Comparison of ENCODE assay signal across 12 cellular contexts in the genomic region with DNA sequence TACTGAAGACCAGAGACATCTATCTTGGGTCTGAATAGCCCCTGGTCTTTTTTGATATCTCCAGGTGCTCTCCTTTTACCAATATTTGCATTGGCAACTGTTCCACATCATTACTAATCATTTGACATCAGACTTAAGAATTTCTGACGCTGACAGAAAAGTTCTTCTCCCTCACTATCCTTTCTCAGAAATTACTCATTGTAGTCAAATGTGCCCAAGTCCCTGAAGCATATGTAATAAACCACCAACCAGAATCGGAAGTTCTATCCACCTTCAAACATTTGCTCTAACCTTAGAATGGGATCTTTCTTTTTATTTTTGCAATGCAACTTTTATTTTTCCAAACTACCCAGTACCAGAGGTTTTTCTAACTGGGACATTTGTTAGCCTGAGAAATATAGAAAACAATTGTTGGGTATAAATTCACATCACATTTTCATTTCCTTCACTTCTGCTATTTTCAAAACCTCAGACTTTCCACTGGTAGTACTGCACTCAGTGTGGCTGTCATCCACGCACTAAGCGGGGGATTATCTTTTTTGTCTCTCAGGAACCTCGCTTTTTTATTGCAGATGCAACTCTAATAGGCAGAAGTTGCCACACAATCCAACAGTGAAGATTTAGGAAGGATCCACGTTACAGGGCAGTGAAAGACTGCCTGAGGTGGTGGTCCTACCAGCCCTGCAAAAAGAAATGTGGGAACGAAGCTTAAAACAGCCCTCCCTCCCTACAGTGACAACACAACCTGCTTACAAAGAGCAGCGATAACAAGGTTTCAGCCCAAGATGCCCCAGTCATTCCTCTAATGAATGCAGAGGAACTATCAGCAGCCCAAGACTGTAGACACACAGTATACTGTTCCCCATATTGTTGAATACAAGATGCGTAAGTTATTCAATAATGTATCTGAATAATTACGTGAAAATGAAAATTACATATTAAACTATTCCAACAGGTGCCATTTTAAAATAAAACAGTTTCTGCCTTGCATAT.
DNase-seq lines count a peak whose midpoint lies in the region; ATAC-seq, FAIRE-seq and TF ChIP-seq lines count a peak whose summit lies in the region.
"Had no signal": no experiment of that assay in that cellular context is flagged by ENCODE, and none has a peak within 500 bp of the region (broad histone marks: within the 10 kb centered on the region; RNA-seq: fewer than 3 reads in every experiment).

No MANE protein-coding gene starts in this region.

- intact Hi-C loops in GM12878 (cut with micrococcal nuclease; ENCODE audit: unreplicated experiment) = loop anchor here (1.0 to 5.0 kb wide), 6 partner anchors 12 to 114 kb away; no protein-coding TSS in a partner anchor
- intact Hi-C loops in A673 (cut with micrococcal nuclease; ENCODE audit: unreplicated experiment) = no loop called here
- intact Hi-C loops in right cardiac atrium (cut with DNase I) = no loop called here
- intact Hi-C loops in dorsolateral prefrontal cortex (cut with DNase I) = no loop called here

- no peak for TF ChIP-seq POLR2A in GM12878 (IDR thresholded peaks at IDR 0.05; ENCODE audit: low read depth, low read length)

- H3K9ac ChIP-seq in GM12878 (ENCODE audit: control insufficient read depth, insufficient read depth, low read length) = peak overlapping the region; percentile 16; the same call in 1 of the 2 replicates

- RAD21 ChIA-PET in GM12878 (lab: Charles Lee; ENCODE audit: unreplicated experiment) = interaction anchor here (0.7 to 4.4 kb wide), 15 partner anchors 11 to 151 kb away, joined by 3 to 41 read pairs (median 5); no protein-coding TSS in a partner anchor

- peak overlapping the region; percentile 74 for H2AFZ ChIP-seq in GM12878 (ENCODE audit: control insufficient read depth, low read depth, low read length)

- H3K4me1 ChIP-seq in GM12878 (ENCODE audit: control insufficient read depth, insufficient read depth, low read length) (peaks cover 14% of the 10 kb centered on the region), A673 (ENCODE audit: insufficient read depth, low read length, poor library complexity, severe bottlenecking) (no peaks in the 10 kb centered on the region), right cardiac atrium (ENCODE audit: control insufficient read depth, insufficient read depth, low read length) (no peaks in the 10 kb centered on the region)

- H4K20me1 ChIP-seq in GM12878 (ENCODE audit: control insufficient read depth, insufficient read depth) = no peaks in the 10 kb centered on the region

- H3K4me3 ChIP-seq in GM12878 (0 out of 2 replicates have a peak overlapping the region, but pooled peaks have one; percentile 15), A673 (ENCODE audit: low read depth, low read length, poor library complexity, severe bottlenecking) (no peak overlapping the region), right cardiac atrium (ENCODE audit: low read length) (no peak overlapping the region), dorsolateral prefrontal cortex (no peak overlapping the region)

- H3K79me2 ChIP-seq in GM12878 (ENCODE audit: control insufficient read depth, insufficient read depth, low read length) = no peaks in the 10 kb centered on the region; the same call in 1 of the 2 replicates

- peak; percentile 70 to 74; a peak in 3 of 4 replicates for TF ChIP-seq EP300 in GM12878 (IDR thresholded peaks at IDR 0.05; ENCODE audit: borderline replicate concordance in 1 of 2, control insufficient read depth in 1 of 2, low read depth in 2 of 2, low read length in 2 of 2)

- DNase-seq in GM12878 (ENCODE audit: low read depth, low spot score) (no peak), A673 (ENCODE audit: low spot score) (no peak), mesenteric fat pad (ENCODE audit: low spot score) (no peak), right cardiac atrium (no peak), dorsolateral prefrontal cortex (no peak)
- DNase-seq: activated CD8-positive, alpha-beta memory T cell treated with anti-CD3 and anti-CD28 coated beads, Interleukin-2, amount 50 U/mL, for 48 hours; DMS 273 treated with DMSO at 0.1 percent for 48 hours; NCI-H187 treated with DMSO at 0.1 percent for 48 hours had no signal

- peak overlapping the region; percentile 84 for H3K4me2 ChIP-seq in GM12878 (ENCODE audit: control insufficient read depth, insufficient read depth)

- CTCF ChIA-PET in GM12878 (lab: Yijun Ruan, JAX) = interaction anchor here (0.7 to 2.8 kb wide), 8 partner anchors 11 to 220 kb away, joined by 3 to 10 read pairs (median 4); no protein-coding TSS in a partner anchor
- CTCF ChIA-PET in A673 (lab: Charles Lee) = interaction anchor here (0.6 kb wide), 1 partner anchor 198 kb away, joined by 6 read pairs; no protein-coding TSS in a partner anchor

- WGBS in GM12878 (ENCODE audit: insufficient coverage, insufficient replicate concordance, low lambda C conversion rate, missing lambda C conversion rate) = 28% methylated on average over 10 of the region's 10 CpGs
- 88% methylated on average over 10 of the region's 10 CpGs for WGBS in right cardiac atrium

- SMC1A ChIA-PET in GM12878 (lab: Charles Lee; ENCODE audit: uncharacterized antibody, unreplicated experiment) = interaction anchor here (0.6 to 17.3 kb wide), 20 partner anchors 14 to 208 kb away, joined by 3 to 331 read pairs (median 6); no protein-coding TSS in a partner anchor

- no peaks in the 10 kb centered on the region; a peak in 1 of 4 replicates for H3K36me3 ChIP-seq in GM12878 (ENCODE audit: control insufficient read depth in 2 of 2, insufficient read depth in 2 of 2, low read length in 1 of 2)
- no peaks in the 10 kb centered on the region for H3K36me3 ChIP-seq in A673 (ENCODE audit: insufficient read depth, low read length, poor library complexity, severe bottlenecking)

- H3K27ac ChIP-seq in GM12878 (ENCODE audit: control insufficient read depth, insufficient read depth) = peak overlapping the region; percentile 83
- H3K27ac ChIP-seq in A673 (ENCODE audit: low read depth, low read length, poor library complexity, severe bottlenecking) = no peak overlapping the region
- H3K27ac ChIP-seq in right cardiac atrium (ENCODE audit: low read length) = no peak overlapping the region
- no peak overlapping the region for H3K27ac ChIP-seq in dorsolateral prefrontal cortex

- TF ChIP-seq RAD21 in GM12878 (IDR thresholded peaks at IDR 0.05; ENCODE audit: insufficient read depth, low read depth, low read length) = no peak

- in situ Hi-C loops in GM12878 (cut with MboI) = no loop called here

- peak; percentile 66 for FAIRE-seq in GM12878 (lab: Jason Lieb, UNC)

- H3K9me3 ChIP-seq in GM12878 (replicated peaks; ENCODE audit: control insufficient read depth, insufficient read depth, low read length) (no peaks in the 10 kb centered on the region), A673 (ENCODE audit: low read depth, low read length, poor library complexity, severe bottlenecking) (no peaks in the 10 kb centered on the region), right cardiac atrium (ENCODE audit: control insufficient read depth, low read length) (no peaks in the 10 kb centered on the region)

- TF ChIP-seq CTCF in GM12878 (IDR thresholded peaks at IDR 0.05 in 2 of 3, conservative IDR thresholded peaks at IDR 0.05 in 1 of 3; ENCODE audit: control insufficient read depth in 2 of 3, extremely low read depth in 1 of 3, insufficient read depth in 1 of 3, low read depth in 3 of 3, low read length in 3 of 3) (no peak), A673 (conservative IDR thresholded peaks at IDR 0.05; ENCODE audit: low read depth, low read length) (no peak), dorsolateral prefrontal cortex (IDR thresholded peaks at IDR 0.05 in 54 of 56, conservative IDR thresholded peaks at IDR 0.05 in 2 of 56; ENCODE audit: low read depth in 1 of 56, partially characterized antibody in 56 of 56) (no peak)

- ATAC-seq in GM18511 (IDR thresholded peaks at IDR 0.05; ENCODE audit: unreplicated experiment) (peak; percentile 83), GM21447 (IDR thresholded peaks at IDR 0.05; ENCODE audit: unreplicated experiment) (peak; percentile 82), HG03103 (IDR thresholded peaks at IDR 0.05; ENCODE audit: low read depth, unreplicated experiment) (peak; percentile 61), GM12878 (peak; percentile 82), right cardiac atrium (no peak)
- ATAC-seq: HCT116 had no signal

- H3K27me3 ChIP-seq in GM12878 (replicated peaks in 1 of 2; ENCODE audit: control insufficient read depth in 2 of 2, insufficient read depth in 2 of 2, low read length in 1 of 2) (no peaks in the 10 kb centered on the region), A673 (replicated peaks; ENCODE audit: insufficient read depth, low read depth, low read length, poor library complexity) (no peaks in the 10 kb centered on the region), right cardiac atrium (ENCODE audit: control insufficient read depth, insufficient read depth) (no peaks in the 10 kb centered on the region), dorsolateral prefrontal cortex (peaks cover 0 to 38% (median 8%) of the 10 kb centered on the region in 45 donors)

- BruUV-seq in GM12878 (replicated peaks; lab: Mats Ljungman, UMichigan) = TSS peak; percentile 97
- BruUV-seq in A673 (replicated peaks; lab: Mats Ljungman, UMichigan) = no TSS peak

- POLR2A ChIA-PET in GM12878 (lab: Charles Lee) (interaction anchor here (0.6 to 2.5 kb wide), 12 partner anchors 8 to 196 kb away, joined by 3 to 10 read pairs (median 5); no protein-coding TSS in a partner anchor), A673 (lab: Charles Lee; ENCODE audit: low non-redundant PET) (no interaction called here)

Comparison
In these comparisons a context has a peak if more than half of its experiments do, and no peak if none do; other contexts are left out.
1. ATAC-seq: peak in GM18511 (single experiment), GM21447 (single experiment), HG03103 (single experiment) and GM12878 (single experiment); none in right cardiac atrium (0 of 2).